In the genomic region with DNA sequence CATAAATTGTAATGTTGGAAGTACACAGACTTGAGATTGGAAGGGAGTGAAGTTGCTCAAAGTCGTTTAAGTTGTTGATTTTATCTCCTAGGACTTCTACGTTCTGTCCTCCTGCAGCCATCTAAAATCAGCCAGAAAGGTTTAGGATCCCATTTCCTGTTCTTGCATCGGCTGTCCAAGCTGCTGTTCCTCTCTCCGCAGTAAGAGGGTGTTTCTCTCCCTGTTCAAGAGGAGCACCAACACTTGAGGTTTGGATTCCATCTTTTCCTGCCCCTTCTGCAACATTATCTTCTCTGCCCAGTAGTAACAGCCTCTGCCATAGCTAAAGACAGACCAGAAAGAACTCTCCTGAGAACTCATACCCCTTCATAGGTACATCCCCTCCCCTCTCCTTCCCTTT, we compare ENCODE assay signal across 10 cellular contexts.
A peak's percentile ranks its signal among the peaks of the same experiment; 100 is the strongest.
DNase-seq lines count a peak whose midpoint lies in the region; TF ChIP-seq lines count a peak whose summit lies in the region.
"Had no signal": no experiment of that assay in that cellular context is flagged by ENCODE, and none has a peak within 500 bp of the region (broad histone marks: within the 10 kb centered on the region; RNA-seq: fewer than 3 reads in every experiment).

No MANE protein-coding gene starts in this region.

- H3K36me3 ChIP-seq in MG63 = no peaks in the 10 kb centered on the region
- H3K36me3 ChIP-seq in colonic mucosa = no peaks in the 10 kb centered on the region
- no peaks in the 10 kb centered on the region for H3K36me3 ChIP-seq in mesenchymal stem cell (ENCODE audit: control insufficient read depth in 1 of 2, insufficient read depth in 2 of 2, low read depth in 1 of 2, low read length in 2 of 2)
- H3K36me3 ChIP-seq: gastrocnemius medialis, SJSA1 had no signal

- no peak overlapping the region for H4K91ac ChIP-seq in mesenchymal stem cell (ENCODE audit: low read length)

- no peak overlapping the region for H3K4ac ChIP-seq in mesenchymal stem cell (ENCODE audit: low read depth in 1 of 2, low read length in 2 of 2)

- H3K4me1 ChIP-seq in colonic mucosa (no peaks in the 10 kb centered on the region), mesenchymal stem cell (ENCODE audit: control insufficient read depth, insufficient read depth, low read depth, low read length) (no peaks in the 10 kb centered on the region)
- H3K4me1 ChIP-seq: gastrocnemius medialis, SJSA1 had no signal

- no peak overlapping the region for H2AFZ ChIP-seq in mesenchymal stem cell (ENCODE audit: low read depth, low read length)

- H2BK120ac ChIP-seq in mesenchymal stem cell (ENCODE audit: low read depth, low read length) = no peak overlapping the region

- H2AK5ac ChIP-seq in mesenchymal stem cell (ENCODE audit: low read length, severe bottlenecking) = no peak overlapping the region

- no peaks in the 10 kb centered on the region for H3K27me3 ChIP-seq in MG63
- H3K27me3 ChIP-seq in colonic mucosa = no peaks in the 10 kb centered on the region
- peaks cover 8 to 21% of the 10 kb centered on the region in 2 experiments for H3K27me3 ChIP-seq in mesenchymal stem cell (ENCODE audit: control insufficient read depth in 1 of 2, insufficient read depth in 1 of 2, low read length in 2 of 2)
- H3K27me3 ChIP-seq: gastrocnemius medialis, SJSA1 had no signal

- no peak overlapping the region for H3K9ac ChIP-seq in colonic mucosa (ENCODE audit: low read depth in 2 of 2, low read length in 2 of 2)
- H3K9ac ChIP-seq in mesenchymal stem cell (ENCODE audit: low read length) = no peak overlapping the region

- H3K27ac ChIP-seq in colonic mucosa = no peak overlapping the region
- H3K27ac ChIP-seq in mesenchymal stem cell (ENCODE audit: low read length, poor library complexity, severe bottlenecking) = no peak overlapping the region
- H3K27ac ChIP-seq: gastrocnemius medialis, SJSA1 had no signal

- WGBS in mesenchymal stem cell = 5% methylated on average over 4 of the region's 4 CpGs

- H3K9me3 ChIP-seq in MG63 (peaks cover 4% of the 10 kb centered on the region; the same call in 1 of the 2 replicates), colonic mucosa (no peaks in the 10 kb centered on the region), mesenchymal stem cell (ENCODE audit: control insufficient read depth, low read length) (peaks cover 9% of the 10 kb centered on the region)
- H3K9me3 ChIP-seq: gastrocnemius medialis, SJSA1 had no signal

- H3K4me3 ChIP-seq in MG63 = no peak overlapping the region
- H3K4me3 ChIP-seq in colonic mucosa = no peak overlapping the region
- H3K4me3 ChIP-seq in mesenchymal stem cell (ENCODE audit: insufficient read depth in 1 of 2, low read depth in 1 of 2, low read length in 2 of 2) = no peak overlapping the region
- H3K4me3 ChIP-seq: gastrocnemius medialis, SJSA1 had no signal

- no peak overlapping the region for H2BK12ac ChIP-seq in mesenchymal stem cell (ENCODE audit: low read length in 2 of 2)

- no peaks in the 10 kb centered on the region for H3K79me1 ChIP-seq in mesenchymal stem cell (replicated peaks; ENCODE audit: low read length, poor library complexity, severe bottlenecking)

- intact Hi-C loops in colonic mucosa (cut with DNase I) = no loop called here

- no peak overlapping the region for H2BK5ac ChIP-seq in mesenchymal stem cell (ENCODE audit: low read depth, low read length, poor library complexity, severe bottlenecking)

- peak; percentile 18 for DNase-seq in Ammon's horn (ENCODE audit: low spot score)
- peak; percentile 16 for DNase-seq in MG63
- no peak for DNase-seq in colonic mucosa
- peak; percentile 57 for DNase-seq in mesenchymal stem cell
- no peak for DNase-seq in NOMO-1 treated with dmso at 0.1 percent for 144 hours (lab: John Stamatoyannopoulos, UW; ENCODE audit: unreplicated experiment)
- DNase-seq in activated gamma-delta T cell treated with Interleukin-2 at 50 U/mL for 16 hours = no peak
- DNase-seq in activated CD4-positive, alpha-beta T cell treated with anti-CD3 and anti-CD28 coated beads for 1 hour = no peak
- no peak for DNase-seq in stimulated activated CD4-positive, alpha-beta T cell treated with anti-CD3 and anti-CD28 coated beads, Interleukin-4, amount 100 ng/mL, for 4 hours
- DNase-seq: gastrocnemius medialis had no signal

- H3K4me2 ChIP-seq in mesenchymal stem cell (ENCODE audit: low read length, poor library complexity, severe bottlenecking) = no peak overlapping the region

- no peak overlapping the region for H4K8ac ChIP-seq in mesenchymal stem cell (ENCODE audit: low read length)

- H3K23ac ChIP-seq in mesenchymal stem cell (ENCODE audit: low read length in 2 of 2) = no peak overlapping the region

- no peak overlapping the region for H2BK15ac ChIP-seq in mesenchymal stem cell (ENCODE audit: low read depth, poor library complexity, severe bottlenecking)

- H3K18ac ChIP-seq in mesenchymal stem cell (ENCODE audit: low read depth in 1 of 2, low read length in 2 of 2) = no peak overlapping the region

- no peak overlapping the region for H3K14ac ChIP-seq in mesenchymal stem cell (ENCODE audit: low read length in 2 of 2)

- peak; percentile 40 for TF ChIP-seq CTCF in colonic mucosa (IDR thresholded peaks at IDR 0.05)

Comparison
In these comparisons a context has a peak if more than half of its experiments do, and no peak if none do; other contexts are left out.
1. DNase-seq: peak in Ammon's horn (single experiment), MG63 (single experiment) and mesenchymal stem cell (single experiment); none in colonic mucosa (single experiment), NOMO-1 treated with dmso at 0.1 percent for 144 hours (single experiment), activated gamma-delta T cell treated with Interleukin-2 at 50 U/mL for 16 hours (single experiment), activated CD4-positive, alpha-beta T cell treated with anti-CD3 and anti-CD28 coated beads for 1 hour (single experiment) and stimulated activated CD4-positive, alpha-beta T cell treated with anti-CD3 and anti-CD28 coated beads, Interleukin-4, amount 100 ng/mL, for 4 hours (0 of 2).